Comparison of ENCODE assay signal across 8 cellular contexts in the genomic region with DNA sequence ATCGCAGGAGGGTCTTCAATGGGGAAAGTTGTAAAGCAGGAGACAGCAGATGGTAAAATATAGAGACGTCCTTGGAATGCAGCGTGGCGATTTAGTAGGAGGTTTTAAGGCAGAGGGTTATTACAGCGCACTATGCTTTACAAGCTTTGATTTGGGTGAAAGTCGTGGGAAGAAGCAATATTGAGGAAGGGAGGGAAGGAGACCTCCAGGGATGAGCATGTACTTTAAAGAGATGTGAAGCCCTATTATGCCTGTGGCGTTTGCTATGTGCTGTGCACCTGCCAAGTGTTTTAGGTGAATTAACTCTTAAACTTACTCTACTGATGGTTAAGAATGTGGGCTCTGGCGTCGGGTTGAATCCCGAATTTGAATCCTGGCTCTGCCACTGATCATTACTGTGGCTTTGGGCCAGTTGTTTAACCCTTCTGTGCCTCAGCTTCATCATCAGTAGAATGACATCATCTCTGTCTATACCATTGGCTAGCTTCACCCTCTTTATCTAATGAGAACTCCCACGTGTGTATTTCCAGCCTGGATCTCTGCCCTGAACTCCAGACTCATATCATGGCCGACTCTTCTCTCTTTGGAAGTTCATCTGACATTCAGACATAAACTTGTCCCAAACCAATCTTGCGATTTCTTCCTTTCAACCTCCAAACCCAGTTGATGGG. TPM values are rescaled to one million over a fixed set of nuclear protein-coding genes. Genes with fewer than 3 reads are reported as not detected.
DNase-seq lines count a peak whose midpoint lies in the region; ATAC-seq and TF ChIP-seq lines count a peak whose summit lies in the region.

No MANE protein-coding gene starts in this region.

- H3K4me3 ChIP-seq in H7 (ENCODE audit: insufficient read depth, low read depth, low read length) (peak overlapping the region; percentile 61), SU-DHL-6 (ENCODE audit: insufficient read depth, low read length, poor library complexity, severe bottlenecking) (peak overlapping the region; percentile 94), right cardiac atrium (ENCODE audit: low read length) (peak overlapping the region; percentile 78), stomach (peak overlapping the region; percentile 68 to 86 (median 80))

- no peak overlapping the region for H3K4me3 Mint-ChIP-seq in activated CD4-positive, alpha-beta T cell treated with anti-CD3 and anti-CD28 coated beads for 36 hours

- H3K27ac ChIP-seq in SU-DHL-6 (ENCODE audit: low read depth, low read length) (0 out of 2 replicates have a peak overlapping the region, but pooled peaks have one; percentile 22), right cardiac atrium (ENCODE audit: low read length) (peak overlapping the region; percentile 69), stomach (peak overlapping the region; percentile 75 to 88 (median 83))

- CTCF ChIA-PET in activated CD4-positive, alpha-beta T cell treated with anti-CD3 and anti-CD28 coated beads for 36 hours (lab: Charles Lee), result interaction anchor here (0.8 to 2.2 kb wide), 10 partner anchors 10 to 269 kb away, joined by 3 to 8 read pairs (median 4); partner anchors contain the start of gene MYPOP

- DNase-seq in H7 (no peak), right cardiac atrium (no peak), stomach (no peak), SK-N-DZ (ENCODE audit: low spot score) (no peak)
- DNase-seq in activated effector memory CD4-positive, alpha-beta T cell treated with Interleukin-2 at 50 U/mL for 16 hours, result no peak
- no peak for DNase-seq in activated CD4-positive, alpha-beta T cell treated with anti-CD3 and anti-CD28 coated beads for 36 hours

- peaks cover 29% of the 10 kb centered on the region for H3K4me1 Mint-ChIP-seq in activated CD4-positive, alpha-beta T cell treated with anti-CD3 and anti-CD28 coated beads for 36 hours

- no peak for TF ChIP-seq EP300 in stomach (IDR thresholded peaks at IDR 0.05)

- POLR2A ChIA-PET in activated CD4-positive, alpha-beta T cell treated with anti-CD3 and anti-CD28 coated beads for 36 hours (lab: Charles Lee), result interaction anchor here (1.0 kb wide), 1 partner anchor 93 kb away, joined by 4 read pairs; no protein-coding TSS in a partner anchor

- WGBS in right cardiac atrium, result 9% methylated on average over 13 of the region's 13 CpGs
- WGBS in stomach, 5 donors, result 11 to 12% (median 12%) methylated on average over 13 of the region's 13 CpGs

- intact Hi-C loops in right cardiac atrium (cut with DNase I) (loop anchor here in 1 of 4 donors (10.0 kb wide), 1 partner anchor 91 kb away; the partner anchor contains the start of gene MYPOP), stomach (cut with DNase I; ENCODE audit: low total_unique reads) (no loop called here)
- intact Hi-C loops in activated CD4-positive, alpha-beta T cell treated with anti-CD3 and anti-CD28 coated beads for 36 hours (cut with DNase I, micrococcal nuclease), result loop anchor here (1.0 kb wide), 14 partner anchors 20 to 818 kb away; partner anchors contain the start of genes IRF2BP1 (in 2 of the 2), SYMPK (in 2 of the 2), BLOC1S3 (in 1 of the 2) and DMWD (in 1 of the 2)

- 0 out of 2 replicates have a peak, but pooled peaks cover 5% of the 10 kb centered on the region for H3K79me2 ChIP-seq in SU-DHL-6 (ENCODE audit: insufficient read depth, low read length)

- H3K9me3 Mint-ChIP-seq in activated CD4-positive, alpha-beta T cell treated with anti-CD3 and anti-CD28 coated beads for 36 hours (ENCODE audit: low read depth), result no peaks in the 10 kb centered on the region

- peaks cover 3% of the 10 kb centered on the region for H3K36me3 ChIP-seq in H7 (replicated peaks; ENCODE audit: control insufficient read depth, insufficient read depth, low read length)
- no peaks in the 10 kb centered on the region for H3K36me3 ChIP-seq in SU-DHL-6 (ENCODE audit: low read length)
- peaks cover 0 to 5% (median 0%) of the 10 kb centered on the region in 4 donors for H3K36me3 ChIP-seq in stomach

- H3K27ac Mint-ChIP-seq in activated CD4-positive, alpha-beta T cell treated with anti-CD3 and anti-CD28 coated beads for 36 hours, result no peak overlapping the region

- H3K9me3 ChIP-seq in SU-DHL-6 (ENCODE audit: insufficient read depth, low read length), result no peaks in the 10 kb centered on the region
- no peaks in the 10 kb centered on the region for H3K9me3 ChIP-seq in right cardiac atrium (ENCODE audit: control insufficient read depth, low read length)
- H3K9me3 ChIP-seq in stomach, result no peaks in the 10 kb centered on the region

- H3K4me1 ChIP-seq in right cardiac atrium (ENCODE audit: control insufficient read depth, insufficient read depth, low read length), result peaks cover 2% of the 10 kb centered on the region
- peaks cover 17 to 43% (median 32%) of the 10 kb centered on the region in 4 donors for H3K4me1 ChIP-seq in stomach

- H3K27me3 Mint-ChIP-seq in activated CD4-positive, alpha-beta T cell treated with anti-CD3 and anti-CD28 coated beads for 36 hours, result peaks cover 5% of the 10 kb centered on the region

- ATAC-seq in right cardiac atrium, result no peak
- no peak for ATAC-seq in activated CD4-positive, alpha-beta T cell treated with anti-CD3 and anti-CD28 coated beads for 36 hours
- no peak for ATAC-seq in GM21515 (IDR thresholded peaks at IDR 0.05; ENCODE audit: unreplicated experiment)

- H3F3A ChIP-seq in SU-DHL-6 (ENCODE audit: insufficient read depth), result no peaks in the 10 kb centered on the region

- H3K4me2 ChIP-seq in SU-DHL-6 (ENCODE audit: low read depth, low read length, poor library complexity, severe bottlenecking), result peak overlapping the region; percentile 78

- H2AFZ ChIP-seq in SU-DHL-6 (ENCODE audit: low read depth, low read length, severe bottlenecking), result peak overlapping the region; percentile 50

- H3K9me2 ChIP-seq in SU-DHL-6 (replicated peaks; ENCODE audit: insufficient read depth, low read length), result no peaks in the 10 kb centered on the region

- no peak for TF ChIP-seq CTCF in SU-DHL-6 (IDR thresholded peaks at IDR 0.05; ENCODE audit: insufficient read depth, low read length, poor library complexity, severe bottlenecking)
- no peak for TF ChIP-seq CTCF in stomach (IDR thresholded peaks at IDR 0.05)

- H3K9ac ChIP-seq in SU-DHL-6 (ENCODE audit: low read length), result peak overlapping the region; percentile 89

- H3K27me3 ChIP-seq in H7 (ENCODE audit: control insufficient read depth, insufficient read depth, low read length) (peaks cover 5% of the 10 kb centered on the region; the same call in 1 of the 2 replicates), SU-DHL-6 (ENCODE audit: low read length) (no peaks in the 10 kb centered on the region), right cardiac atrium (ENCODE audit: control insufficient read depth, insufficient read depth) (no peaks in the 10 kb centered on the region), stomach (peaks cover 0 to 23% (median 0%) of the 10 kb centered on the region in 3 donors)

- TF ChIP-seq POLR2A in stomach (IDR thresholded peaks at IDR 0.05), result no peak

- H3K36me3 Mint-ChIP-seq in activated CD4-positive, alpha-beta T cell treated with anti-CD3 and anti-CD28 coated beads for 36 hours (ENCODE audit: low read depth), result peaks cover 10% of the 10 kb centered on the region

- H4K20me1 ChIP-seq in SU-DHL-6 (ENCODE audit: low read depth, low read length), result no peaks in the 10 kb centered on the region

RNA-seq across cellular contexts. Expression of gene CCDC61, which starts 0.6 kb away (rescaled TPM):
- 12.3 and 16.5 TPM in 2 replicates for total RNA-seq in H7 (2014; rRNA removed; shearing (Covaris generic))
- 10 to 100 TPM in 1 of 4 donors, 1 to 10 TPM in 3; 7.1 to 12.7 (median 9.6) TPM for total RNA-seq in right cardiac atrium
- polyA plus RNA-seq in right cardiac atrium, result 7.9 TPM
- total RNA-seq in stomach, result 10 to 100 TPM in 3 of 5 donors, 1 to 10 TPM in 2; 2.4 to 38.8 (median 14.5) TPM
- polyA plus RNA-seq in stomach, result 10 to 100 TPM; 10.7 to 17.9 (median 12.0) TPM
- total RNA-seq in activated CD4-positive, alpha-beta T cell treated with anti-CD3 and anti-CD28 coated beads for 36 hours, result 10 to 100 TPM; 22.4 to 26.2 TPM
- polyA plus RNA-seq in SK-N-DZ (2014; cell fraction: cytosol; rRNA removed), result 4.8 and 7.0 TPM in 2 replicates
- polyA plus RNA-seq in SK-N-DZ (2014; cell fraction: nucleus; rRNA removed), result 17.0 and 17.9 TPM in 2 replicates

RNA-seq across cellular contexts. Expression of gene NOVA2, which starts 22.2 kb away (rescaled TPM):
- 0.11 and 0.35 TPM in 2 replicates for total RNA-seq in H7 (2014; rRNA removed; shearing (Covaris generic))
- 1 to 10 TPM; 3.8 to 5.4 (median 3.9) TPM for total RNA-seq in right cardiac atrium
- polyA plus RNA-seq in right cardiac atrium, result 3.3 TPM
- 1 to 10 TPM in 2 of 5 donors, under 1 TPM in 1, not detected in 2; 0.45 to 1.8 (median 1.2) TPM for total RNA-seq in stomach
- 10 to 100 TPM in 1 of 3 donors, 1 to 10 TPM in 1, under 1 TPM in 1; 0.38 to 10.7 (median 1.4) TPM for polyA plus RNA-seq in stomach
- under 1 TPM; 0.02 to 0.09 TPM for total RNA-seq in activated CD4-positive, alpha-beta T cell treated with anti-CD3 and anti-CD28 coated beads for 36 hours
- 2.9 and 3.0 TPM in 2 replicates for polyA plus RNA-seq in SK-N-DZ (2014; cell fraction: cytosol; rRNA removed)
- 1.1 and 3.3 TPM in 2 replicates for polyA plus RNA-seq in SK-N-DZ (2014; cell fraction: nucleus; rRNA removed)

RNA-seq across cellular contexts. Expression of gene PGLYRP1, which starts 27.0 kb away (rescaled TPM):
- not detected in 2 replicates for total RNA-seq in H7 (2014; rRNA removed; shearing (Covaris generic))
- total RNA-seq in right cardiac atrium, result not detected
- not detected for polyA plus RNA-seq in right cardiac atrium
- not detected for total RNA-seq in stomach
- 1 to 10 TPM in 1 of 3 donors, under 1 TPM in 1, not detected in 1; 0.56 to 3.5 TPM for polyA plus RNA-seq in stomach
- not detected for total RNA-seq in activated CD4-positive, alpha-beta T cell treated with anti-CD3 and anti-CD28 coated beads for 36 hours
- polyA plus RNA-seq in SK-N-DZ (2014; cell fraction: cytosol; rRNA removed), result not detected in 2 replicates
- polyA plus RNA-seq in SK-N-DZ (2014; cell fraction: nucleus; rRNA removed), result not detected in 2 replicates

RNA-seq across cellular contexts. Expression of gene IGFL4, which starts 45.0 kb away (rescaled TPM):
- 0.11 TPM in 1 of 2 replicates, not detected in the other for total RNA-seq in H7 (2014; rRNA removed; shearing (Covaris generic))
- total RNA-seq in right cardiac atrium, result not detected
- polyA plus RNA-seq in right cardiac atrium, result not detected
- total RNA-seq in stomach, result not detected
- under 1 TPM in 1 of 3 donors, not detected in 2; 0.15 TPM for polyA plus RNA-seq in stomach
- total RNA-seq in activated CD4-positive, alpha-beta T cell treated with anti-CD3 and anti-CD28 coated beads for 36 hours, result not detected
- polyA plus RNA-seq in SK-N-DZ (2014; cell fraction: cytosol; rRNA removed), result not detected in 2 replicates
- 0.07 TPM in 1 of 2 replicates, not detected in the other for polyA plus RNA-seq in SK-N-DZ (2014; cell fraction: nucleus; rRNA removed)

Comparison
In these comparisons a context has a peak if more than half of its experiments do, and no peak if none do; other contexts are left out.
1. H3K27ac ChIP-seq: peak in every context shown above with its lines; median percentile 83 in stomach; 69 in right cardiac atrium; 22 in SU-DHL-6.